1 cellular context compared by ENCODE assay signal in genomic region chr19:44807652-44808462, GRCh38.
TF ChIP-seq lines count a peak whose summit lies in the region.

No MANE protein-coding gene starts in this region.

TF ChIP-seq in GM12878, 131 proteins besides CTCF, POLR2A, EP300 and RAD21:
- TF ChIP-seq MAX (IDR thresholded peaks at IDR 0.05; ENCODE audit: low read depth, low read length) (no peak), NFYA (IDR thresholded peaks at IDR 0.05; ENCODE audit: borderline replicate concordance, low read depth, low read length) (no peak), HDAC6 (IDR thresholded peaks at IDR 0.05; ENCODE audit: unreplicated experiment) (no peak), LARP7 (IDR thresholded peaks at IDR 0.05) (no peak), MLLT1 (IDR thresholded peaks at IDR 0.05) (no peak), SP1 (IDR thresholded peaks at IDR 0.05; ENCODE audit: low read depth, low read length) (no peak), JUND (IDR thresholded peaks at IDR 0.05; ENCODE audit: low read depth, low read length) (no peak), ZNF274 (IDR thresholded peaks at IDR 0.05; ENCODE audit: insufficient read depth, insufficient read length) (no peak), SPI1 (IDR thresholded peaks at IDR 0.05; ENCODE audit: borderline replicate concordance, insufficient read depth, low read depth, low read length) (no peak), POLR2AphosphoS5 (IDR thresholded peaks at IDR 0.05; ENCODE audit: low read length) (no peak), RELA (IDR thresholded peaks at IDR 0.05; ENCODE audit: borderline replicate concordance, partially characterized antibody) (no peak), MYB (IDR thresholded peaks at IDR 0.05; ENCODE audit: borderline replicate concordance, low read depth, low read length) (no peak), EED (IDR thresholded peaks at IDR 0.05; ENCODE audit: low read depth) (no peak), NFXL1 (IDR thresholded peaks at IDR 0.05; ENCODE audit: borderline replicate concordance) (no peak), ESRRA (IDR thresholded peaks at IDR 0.05; ENCODE audit: low read length) (no peak), BHLHE40 (IDR thresholded peaks at IDR 0.05; ENCODE audit: borderline replicate concordance in 1 of 2, low read depth in 2 of 2, low read length in 1 of 2) (no peak), ZNF622 (IDR thresholded peaks at IDR 0.05) (no peak), WRNIP1 (IDR thresholded peaks at IDR 0.05; ENCODE audit: borderline replicate concordance, low read depth, low read length) (no peak), BCL11A (IDR thresholded peaks at IDR 0.05; ENCODE audit: low read depth, low read length) (no peak)
- TF ChIP-seq, protein P1, sequence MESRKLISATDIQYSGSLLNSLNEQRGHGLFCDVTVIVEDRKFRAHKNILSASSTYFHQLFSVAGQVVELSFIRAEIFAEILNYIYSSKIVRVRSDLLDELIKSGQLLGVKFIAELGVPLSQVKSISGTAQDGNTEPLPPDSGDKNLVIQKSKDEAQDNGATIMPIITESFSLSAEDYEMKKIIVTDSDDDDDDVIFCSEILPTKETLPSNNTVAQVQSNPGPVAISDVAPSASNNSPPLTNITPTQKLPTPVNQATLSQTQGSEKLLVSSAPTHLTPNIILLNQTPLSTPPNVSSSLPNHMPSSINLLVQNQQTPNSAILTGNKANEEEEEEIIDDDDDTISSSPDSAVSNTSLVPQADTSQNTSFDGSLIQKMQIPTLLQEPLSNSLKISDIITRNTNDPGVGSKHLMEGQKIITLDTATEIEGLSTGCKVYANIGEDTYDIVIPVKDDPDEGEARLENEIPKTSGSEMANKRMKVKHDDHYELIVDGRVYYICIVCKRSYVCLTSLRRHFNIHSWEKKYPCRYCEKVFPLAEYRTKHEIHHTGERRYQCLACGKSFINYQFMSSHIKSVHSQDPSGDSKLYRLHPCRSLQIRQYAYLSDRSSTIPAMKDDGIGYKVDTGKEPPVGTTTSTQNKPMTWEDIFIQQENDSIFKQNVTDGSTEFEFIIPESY (IDR thresholded peaks at IDR 0.05): no peak
